Comparison of ENCODE assay signal across 19 cellular contexts in the genomic region with DNA sequence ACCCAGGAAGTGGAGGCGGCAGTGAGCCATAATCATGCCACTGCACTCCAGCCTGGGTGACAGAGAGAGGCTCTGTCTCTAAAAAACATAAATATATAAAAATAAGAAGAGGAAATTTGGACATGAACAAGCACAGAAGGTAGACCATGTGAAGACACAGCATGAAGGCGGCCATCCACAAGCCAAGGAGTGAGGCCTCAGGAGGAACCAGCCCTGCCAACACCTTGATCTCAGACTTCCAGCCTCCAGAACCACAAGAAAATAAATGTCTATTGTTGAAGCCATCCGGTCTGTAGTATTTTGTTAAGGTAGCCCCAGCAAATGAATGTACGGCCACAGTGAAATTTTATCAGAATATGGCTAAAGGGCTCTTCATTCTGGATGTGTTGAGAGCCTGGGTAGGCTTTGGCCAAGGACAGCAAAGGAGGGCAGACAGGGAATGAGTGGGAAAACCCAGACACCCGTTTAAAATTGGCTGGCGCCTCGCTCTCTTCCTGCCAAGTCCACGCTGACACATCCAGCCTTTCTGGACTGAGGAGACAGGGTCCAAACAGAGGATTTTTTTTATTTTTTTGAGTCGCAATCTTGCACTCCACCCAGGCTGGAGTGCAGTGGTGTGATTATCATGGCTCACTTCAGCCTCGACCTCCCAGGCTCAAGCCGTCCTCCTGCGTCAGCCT. TPM values are rescaled to one million over a fixed set of nuclear protein-coding genes. Genes with fewer than 3 reads are reported as not detected.
"Had no signal": no experiment of that assay in that cellular context is flagged by ENCODE, and none has a peak within 500 bp of the region (broad histone marks: within the 10 kb centered on the region; RNA-seq: fewer than 3 reads in every experiment).

No MANE protein-coding gene starts in this region.

- FAIRE-seq: astrocyte, colon, islet of Langerhans had no signal

- H3K27me3 ChIP-seq: dorsolateral prefrontal cortex, foreskin keratinocyte, hepatocyte had no signal

- H3K4me1 ChIP-seq: foreskin keratinocyte had no signal

- H3K4me3 ChIP-seq: dorsolateral prefrontal cortex, hepatocyte, lung, smooth muscle cell had no signal

- DNase-seq: activated CD4-positive, alpha-beta T cell treated with anti-CD3 and anti-CD28 coated beads, Interleukin-2, amount 10 ng/mL, durations not matched to agents 24 days and 14 days; activated CD8-positive, alpha-beta T cell treated with anti-CD3 and anti-CD28 coated beads, Interleukin-2, amount 10 ng/mL, durations not matched to agents 7 days and 5 days; activated effector memory CD4-positive, alpha-beta T cell treated with anti-CD3 and anti-CD28 coated beads, Interleukin-2, amount 50 U/mL, for 16 hours; activated T-cell treated with anti-CD3 and anti-CD28 coated beads, Interleukin-2, amount 50 U/mL, for 48 hours; foreskin keratinocyte; left colon; stimulated activated CD4-positive, alpha-beta T cell treated with anti-CD3 and anti-CD28 coated beads, Interleukin-4, amount 100 ng/mL, for 1 hour had no signal

- H2AFZ ChIP-seq: hepatocyte had no signal

- H3K4me2 ChIP-seq: hepatocyte, smooth muscle cell had no signal

- H3K27ac Mint-ChIP-seq: activated CD4-positive, alpha-beta T cell treated with anti-CD3 and anti-CD28 coated beads, Interleukin-2, amount 10 ng/mL, durations not matched to agents 24 days and 14 days; activated CD8-positive, alpha-beta T cell treated with anti-CD3 and anti-CD28 coated beads, Interleukin-2, amount 10 ng/mL, durations not matched to agents 7 days and 5 days; activated naive CD4-positive, alpha-beta T cell treated with anti-CD3 and anti-CD28 coated beads, Interleukin-2, amount 50 U/mL, for 24 hours; mesothelial cell of epicardium; nephron had no signal

- ATAC-seq: activated CD8-positive, alpha-beta T cell treated with anti-CD3 and anti-CD28 coated beads, Interleukin-2, amount 10 ng/mL, durations not matched to agents 7 days and 5 days; foreskin keratinocyte; left colon; sciatic nerve had no signal

- H3K36me3 Mint-ChIP-seq: activated naive CD4-positive, alpha-beta T cell treated with anti-CD3 and anti-CD28 coated beads, Interleukin-2, amount 50 U/mL, for 24 hours; mesothelial cell of epicardium had no signal

- H3K79me2 ChIP-seq: hepatocyte had no signal

- H3K4me3 Mint-ChIP-seq: activated CD4-positive, alpha-beta T cell treated with anti-CD3 and anti-CD28 coated beads, Interleukin-2, amount 10 ng/mL, durations not matched to agents 24 days and 14 days; activated CD8-positive, alpha-beta T cell treated with anti-CD3 and anti-CD28 coated beads, Interleukin-2, amount 10 ng/mL, durations not matched to agents 7 days and 5 days; activated naive CD4-positive, alpha-beta T cell treated with anti-CD3 and anti-CD28 coated beads, Interleukin-2, amount 50 U/mL, for 24 hours; mesothelial cell of epicardium; nephron had no signal

- H3K27ac ChIP-seq: foreskin keratinocyte, hepatocyte had no signal

- H3K9me3 Mint-ChIP-seq: activated CD4-positive, alpha-beta T cell treated with anti-CD3 and anti-CD28 coated beads, Interleukin-2, amount 10 ng/mL, durations not matched to agents 24 days and 14 days; activated naive CD4-positive, alpha-beta T cell treated with anti-CD3 and anti-CD28 coated beads, Interleukin-2, amount 50 U/mL, for 24 hours; mesothelial cell of epicardium; nephron had no signal

- H3K27me3 Mint-ChIP-seq: activated naive CD4-positive, alpha-beta T cell treated with anti-CD3 and anti-CD28 coated beads, Interleukin-2, amount 50 U/mL, for 24 hours had no signal

- H3K4me1 Mint-ChIP-seq: activated CD4-positive, alpha-beta T cell treated with anti-CD3 and anti-CD28 coated beads, Interleukin-2, amount 10 ng/mL, durations not matched to agents 24 days and 14 days; activated naive CD4-positive, alpha-beta T cell treated with anti-CD3 and anti-CD28 coated beads, Interleukin-2, amount 50 U/mL, for 24 hours; mesothelial cell of epicardium; nephron had no signal

RNA-seq across cellular contexts. Expression of a gene that starts 13.0 kb away (rescaled TPM):
- total RNA-seq: activated CD4-positive, alpha-beta T cell treated with anti-CD3 and anti-CD28 coated beads, Interleukin-2, amount 10 ng/mL, durations not matched to agents 24 days and 14 days; pulmonary artery endothelial cell; smooth muscle cell had no signal
- polyA plus RNA-seq: smooth muscle cell had no signal
